In the genomic region with DNA sequence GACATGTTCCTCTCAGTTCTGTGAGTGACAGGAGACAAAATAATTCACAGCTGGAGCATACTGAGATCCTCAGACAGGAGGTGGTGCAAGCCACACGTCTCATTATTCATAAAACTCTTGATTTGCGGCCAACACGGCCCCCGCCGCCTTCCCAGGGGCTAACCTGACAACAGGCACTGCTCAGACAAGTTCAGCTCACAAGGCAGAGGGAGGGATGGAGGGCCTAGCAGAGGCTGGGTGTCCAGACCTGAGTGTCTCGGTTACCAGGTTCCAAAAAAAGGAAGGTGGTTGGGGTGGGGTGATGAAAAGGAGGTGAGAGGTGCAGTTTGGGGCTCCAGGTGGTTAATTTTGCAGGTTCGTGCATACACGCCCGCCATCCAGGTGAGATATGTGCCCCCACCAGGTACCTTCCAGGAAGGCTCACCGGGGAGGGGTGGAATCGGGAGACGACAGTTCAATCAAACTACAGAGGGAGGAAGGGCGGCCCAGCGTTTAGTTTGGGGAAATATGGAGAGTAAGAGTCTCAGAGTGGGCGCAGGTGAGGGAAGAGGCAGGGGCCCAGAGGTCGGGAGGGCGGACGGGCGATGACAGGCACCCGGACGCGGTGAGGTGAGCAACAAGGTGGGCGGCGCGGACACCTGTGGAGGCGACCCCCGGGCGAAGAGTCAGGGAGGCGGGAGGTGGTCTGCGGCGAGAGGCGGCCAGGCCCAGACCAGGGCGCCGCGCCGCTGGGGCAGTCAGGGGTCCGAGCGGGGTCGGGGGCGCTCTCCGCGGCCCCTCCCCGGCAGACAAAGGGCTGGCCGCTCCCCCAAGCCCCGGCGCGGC, we compare ENCODE assay signal across 1 cellular context.
TF ChIP-seq lines count a peak whose summit lies in the region.

No MANE protein-coding gene starts in this region.

TF ChIP-seq in GM12878, 131 proteins besides CTCF, POLR2A, EP300 and RAD21 (continued from another document):
- TF ChIP-seq GATAD2B (conservative IDR thresholded peaks at IDR 0.05; ENCODE audit: low read depth): 0 out of 2 replicates have a peak, but pooled peaks have one; percentile 55
- TF ChIP-seq, protein P1, sequence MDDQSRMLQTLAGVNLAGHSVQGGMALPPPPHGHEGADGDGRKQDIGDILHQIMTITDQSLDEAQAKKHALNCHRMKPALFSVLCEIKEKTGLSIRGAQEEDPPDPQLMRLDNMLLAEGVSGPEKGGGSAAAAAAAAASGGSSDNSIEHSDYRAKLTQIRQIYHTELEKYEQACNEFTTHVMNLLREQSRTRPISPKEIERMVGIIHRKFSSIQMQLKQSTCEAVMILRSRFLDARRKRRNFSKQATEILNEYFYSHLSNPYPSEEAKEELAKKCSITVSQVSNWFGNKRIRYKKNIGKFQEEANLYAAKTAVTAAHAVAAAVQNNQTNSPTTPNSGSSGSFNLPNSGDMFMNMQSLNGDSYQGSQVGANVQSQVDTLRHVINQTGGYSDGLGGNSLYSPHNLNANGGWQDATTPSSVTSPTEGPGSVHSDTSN (IDR thresholded peaks at IDR 0.05; ENCODE audit: insufficient replicate concordance, low read depth, low read length): peak; percentile 79
- TF ChIP-seq NFYA (IDR thresholded peaks at IDR 0.05; ENCODE audit: borderline replicate concordance, low read depth, low read length): no peak
- no peak for TF ChIP-seq CBX3 (IDR thresholded peaks at IDR 0.05; ENCODE audit: borderline replicate concordance, low read depth)
- 0 out of 2 replicates have a peak, but pooled peaks have one; percentile 40 for TF ChIP-seq IKZF1 (conservative IDR thresholded peaks at IDR 0.05)
- no peak for TF ChIP-seq BMI1 (IDR thresholded peaks at IDR 0.05; ENCODE audit: borderline replicate concordance)
- no peak for TF ChIP-seq CBX5 (IDR thresholded peaks at IDR 0.05; ENCODE audit: low read depth)
- TF ChIP-seq, protein P2, sequence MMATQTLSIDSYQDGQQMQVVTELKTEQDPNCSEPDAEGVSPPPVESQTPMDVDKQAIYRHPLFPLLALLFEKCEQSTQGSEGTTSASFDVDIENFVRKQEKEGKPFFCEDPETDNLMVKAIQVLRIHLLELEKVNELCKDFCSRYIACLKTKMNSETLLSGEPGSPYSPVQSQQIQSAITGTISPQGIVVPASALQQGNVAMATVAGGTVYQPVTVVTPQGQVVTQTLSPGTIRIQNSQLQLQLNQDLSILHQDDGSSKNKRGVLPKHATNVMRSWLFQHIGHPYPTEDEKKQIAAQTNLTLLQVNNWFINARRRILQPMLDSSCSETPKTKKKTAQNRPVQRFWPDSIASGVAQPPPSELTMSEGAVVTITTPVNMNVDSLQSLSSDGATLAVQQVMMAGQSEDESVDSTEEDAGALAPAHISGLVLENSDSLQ (IDR thresholded peaks at IDR 0.05): peak; percentile 91
- TF ChIP-seq, protein P3, sequence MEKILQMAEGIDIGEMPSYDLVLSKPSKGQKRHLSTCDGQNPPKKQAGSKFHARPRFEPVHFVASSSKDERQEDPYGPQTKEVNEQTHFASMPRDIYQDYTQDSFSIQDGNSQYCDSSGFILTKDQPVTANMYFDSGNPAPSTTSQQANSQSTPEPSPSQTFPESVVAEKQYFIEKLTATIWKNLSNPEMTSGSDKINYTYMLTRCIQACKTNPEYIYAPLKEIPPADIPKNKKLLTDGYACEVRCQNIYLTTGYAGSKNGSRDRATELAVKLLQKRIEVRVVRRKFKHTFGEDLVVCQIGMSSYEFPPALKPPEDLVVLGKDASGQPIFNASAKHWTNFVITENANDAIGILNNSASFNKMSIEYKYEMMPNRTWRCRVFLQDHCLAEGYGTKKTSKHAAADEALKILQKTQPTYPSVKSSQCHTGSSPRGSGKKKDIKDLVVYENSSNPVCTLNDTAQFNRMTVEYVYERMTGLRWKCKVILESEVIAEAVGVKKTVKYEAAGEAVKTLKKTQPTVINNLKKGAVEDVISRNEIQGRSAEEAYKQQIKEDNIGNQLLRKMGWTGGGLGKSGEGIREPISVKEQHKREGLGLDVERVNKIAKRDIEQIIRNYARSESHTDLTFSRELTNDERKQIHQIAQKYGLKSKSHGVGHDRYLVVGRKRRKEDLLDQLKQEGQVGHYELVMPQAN (conservative IDR thresholded peaks at IDR 0.05): peak; percentile 15; the same call in 1 of the 2 replicates
- TF ChIP-seq LARP7 (IDR thresholded peaks at IDR 0.05): 0 out of 2 replicates have a peak, but pooled peaks have one; percentile 49
